In genomic region chr3:188296761-188297689, GRCh38 we compare ENCODE assay signal across 9 cellular contexts.
DNase-seq lines count a peak whose midpoint lies in the region; ATAC-seq and TF ChIP-seq lines count a peak whose summit lies in the region.
"Had no signal": no experiment of that assay in that cellular context is flagged by ENCODE, and none has a peak within 500 bp of the region (broad histone marks: within the 10 kb centered on the region; RNA-seq: fewer than 3 reads in every experiment).

No MANE protein-coding gene starts in this region.

- H3K27ac ChIP-seq in adrenal gland (peak overlapping the region; percentile 63 to 87 (median 75)), vagina (peak overlapping the region; percentile 0)

- no peaks in the 10 kb centered on the region for H3K27me3 Mint-ChIP-seq in activated naive CD4-positive, alpha-beta T cell treated with anti-CD3 and anti-CD28 coated beads for 36 hours (ENCODE audit: low read depth)

- H3K4me3 Mint-ChIP-seq in activated naive CD4-positive, alpha-beta T cell treated with anti-CD3 and anti-CD28 coated beads for 36 hours = no peak overlapping the region
- H3K4me3 Mint-ChIP-seq: natural killer cell had no signal

- H3K27me3 ChIP-seq in adrenal gland = no peaks in the 10 kb centered on the region
- H3K27me3 ChIP-seq in vagina = no peaks in the 10 kb centered on the region

- intact Hi-C loops in activated naive CD4-positive, alpha-beta T cell treated with anti-CD3 and anti-CD28 coated beads for 36 hours (cut with micrococcal nuclease) = loop anchor here (1.0 to 5.0 kb wide), 6 partner anchors 93 to 655 kb away; no protein-coding TSS in a partner anchor
- intact Hi-C loops in adrenal gland (cut with DNase I) (loop anchor here in 1 of 2 donors (10.0 kb wide), 1 partner anchor 98 kb away; no protein-coding TSS in a partner anchor), vagina (cut with DNase I) (loop anchor here (10.0 kb wide), 1 partner anchor 648 kb away; no protein-coding TSS in a partner anchor)

- H3K27ac Mint-ChIP-seq in activated naive CD4-positive, alpha-beta T cell treated with anti-CD3 and anti-CD28 coated beads for 36 hours = peak overlapping the region; percentile 86

- H3K36me3 Mint-ChIP-seq in activated naive CD4-positive, alpha-beta T cell treated with anti-CD3 and anti-CD28 coated beads for 36 hours (ENCODE audit: low read depth) = peaks cover 7% of the 10 kb centered on the region
- H3K36me3 Mint-ChIP-seq: natural killer cell had no signal

- ATAC-seq in left lobe of liver = peak; percentile 72

- H3K4me3 ChIP-seq in adrenal gland (no peak overlapping the region), vagina (no peak overlapping the region)

- TF ChIP-seq POLR2A in adrenal gland (IDR thresholded peaks at IDR 0.05) (no peak), vagina (IDR thresholded peaks at IDR 0.05) (no peak)

- peaks cover 85% of the 10 kb centered on the region for H3K4me1 Mint-ChIP-seq in activated naive CD4-positive, alpha-beta T cell treated with anti-CD3 and anti-CD28 coated beads for 36 hours (ENCODE audit: low read depth)

- H3K9me3 ChIP-seq in adrenal gland (replicated peaks in 1 of 3) (no peaks in the 10 kb centered on the region), vagina (no peaks in the 10 kb centered on the region)

- H3K36me3 ChIP-seq in adrenal gland (replicated peaks in 1 of 2) (no peaks in the 10 kb centered on the region), vagina (no peaks in the 10 kb centered on the region)

- CTCF ChIA-PET in activated naive CD4-positive, alpha-beta T cell treated with anti-CD3 and anti-CD28 coated beads for 36 hours (lab: Charles Lee) = interaction anchor here (0.5 to 2.3 kb wide), 7 partner anchors 7 to 658 kb away, joined by 3 to 11 read pairs (median 4); no protein-coding TSS in a partner anchor

- no peak for DNase-seq in activated naive CD4-positive, alpha-beta T cell treated with anti-CD3 and anti-CD28 coated beads for 36 hours
- DNase-seq in activated naive CD4-positive, alpha-beta T cell treated with anti-CD3 and anti-CD28 coated beads, Interleukin-2, amount 50 U/mL, for 16 hours = no peak
- DNase-seq in adrenal gland = peak; percentile 39 to 80 (median 72)
- DNase-seq in left lobe of liver (ENCODE audit: low spot score) = peak; percentile 77
- no peak for DNase-seq in vagina (ENCODE audit: extremely low spot score in 2 of 2)
- DNase-seq in superior temporal gyrus (ENCODE audit: extremely low spot score) = no peak
- no peak for DNase-seq in stimulated activated CD4-positive, alpha-beta T cell treated with anti-CD3 and anti-CD28 coated beads, Interleukin-15, amount 100 ng/mL, for 24 hours
- DNase-seq in GM19240 (ENCODE audit: insufficient read length, low spot score) = no peak
- DNase-seq: natural killer cell had no signal

- no peak for TF ChIP-seq CTCF in adrenal gland (IDR thresholded peaks at IDR 0.05)
- no peak for TF ChIP-seq CTCF in vagina (IDR thresholded peaks at IDR 0.05)

- H3K4me1 ChIP-seq in adrenal gland (replicated peaks in 1 of 2) = peaks cover 18 to 64% of the 10 kb centered on the region in 2 donors
- H3K4me1 ChIP-seq in vagina = peaks cover 51% of the 10 kb centered on the region

- H3K9me3 Mint-ChIP-seq in activated naive CD4-positive, alpha-beta T cell treated with anti-CD3 and anti-CD28 coated beads for 36 hours = no peaks in the 10 kb centered on the region
- H3K9me3 Mint-ChIP-seq: natural killer cell had no signal

- WGBS in adrenal gland, 4 donors = 25 to 30% (median 25%) methylated on average over 5 of the region's 5 CpGs

Comparison
In these comparisons a context has a peak if more than half of its experiments do, and no peak if none do; other contexts are left out.
1. DNase-seq: peak in adrenal gland (7 of 7) and left lobe of liver (single experiment); none in activated naive CD4-positive, alpha-beta T cell treated with anti-CD3 and anti-CD28 coated beads for 36 hours (single experiment), activated naive CD4-positive, alpha-beta T cell treated with anti-CD3 and anti-CD28 coated beads, Interleukin-2, amount 50 U/mL, for 16 hours (single experiment), vagina (0 of 2), superior temporal gyrus (single experiment), stimulated activated CD4-positive, alpha-beta T cell treated with anti-CD3 and anti-CD28 coated beads, Interleukin-15, amount 100 ng/mL, for 24 hours (single experiment) and GM19240 (single experiment).